Comparison of ENCODE assay signal across 15 cellular contexts in genomic region chr13:36834299-36834698, GRCh38.
"Had no signal": no experiment of that assay in that cellular context is flagged by ENCODE, and none has a peak within 500 bp of the region (broad histone marks: within the 10 kb centered on the region; RNA-seq: fewer than 3 reads in every experiment).

No MANE protein-coding gene starts in this region.

- H3K27ac Mint-ChIP-seq: activated naive CD8-positive, alpha-beta T cell treated with anti-CD3 and anti-CD28 coated beads, Interleukin-2, amount 10 ng/mL, durations not matched to agents 7 days and 5 days; T-helper 2 cell treated with Interferon-gamma antibody and Interleukin-4, amounts not matched to agents 5 μg/mL and 100 μg/mL, for 36 hours had no signal

- H3K9me3 ChIP-seq: ascending aorta, spleen, upper lobe of left lung had no signal

- H3K4me3 Mint-ChIP-seq: activated naive CD8-positive, alpha-beta T cell treated with anti-CD3 and anti-CD28 coated beads, Interleukin-2, amount 10 ng/mL, durations not matched to agents 7 days and 5 days; neural crest cell; T-helper 2 cell treated with Interferon-gamma antibody and Interleukin-4, amounts not matched to agents 5 μg/mL and 100 μg/mL, for 36 hours had no signal

- H3K4me1 ChIP-seq: ascending aorta, spleen had no signal

- H3K4me3 ChIP-seq: ascending aorta, spleen, upper lobe of left lung had no signal

- ATAC-seq: sciatic nerve had no signal

- FAIRE-seq: colon had no signal

- H3K27ac ChIP-seq: ascending aorta, spleen, upper lobe of left lung had no signal

- DNase-seq: activated CD4-positive, alpha-beta T cell treated with anti-CD3 and anti-CD28 coated beads for 4 hours; activated CD8-positive, alpha-beta memory T cell treated with anti-CD3 and anti-CD28 coated beads for 24 hours; activated effector memory CD4-positive, alpha-beta T cell treated with anti-CD3 and anti-CD28 coated beads, Interleukin-2, amount 50 U/mL, for 16 hours; activated naive CD8-positive, alpha-beta T cell treated with anti-CD3 and anti-CD28 coated beads, Interleukin-2, amount 10 ng/mL, durations not matched to agents 7 days and 5 days; hippocampal formation; kidney glomerular epithelial cell; spleen; stimulated activated CD4-positive, alpha-beta T cell treated with anti-CD3 and anti-CD28 coated beads, Interleukin-2, amount 100 ng/mL, for 24 hours; stimulated activated naive CD4-positive, alpha-beta T cell; upper lobe of left lung had no signal

- H3K9me3 Mint-ChIP-seq: activated naive CD8-positive, alpha-beta T cell treated with anti-CD3 and anti-CD28 coated beads, Interleukin-2, amount 10 ng/mL, durations not matched to agents 7 days and 5 days; neural crest cell; T-helper 2 cell treated with Interferon-gamma antibody and Interleukin-4, amounts not matched to agents 5 μg/mL and 100 μg/mL, for 36 hours had no signal

- H3K4me1 Mint-ChIP-seq: activated naive CD8-positive, alpha-beta T cell treated with anti-CD3 and anti-CD28 coated beads, Interleukin-2, amount 10 ng/mL, durations not matched to agents 7 days and 5 days; neural crest cell had no signal

- H3K27me3 Mint-ChIP-seq: activated naive CD8-positive, alpha-beta T cell treated with anti-CD3 and anti-CD28 coated beads, Interleukin-2, amount 10 ng/mL, durations not matched to agents 7 days and 5 days had no signal

- H3K27me3 ChIP-seq: ascending aorta, spleen, upper lobe of left lung had no signal
